In genomic region chr4:10053635-10054453, GRCh38 we compare ENCODE assay signal across 17 cellular contexts.
"Had no signal": no experiment of that assay in that cellular context is flagged by ENCODE, and none has a peak within 500 bp of the region (broad histone marks: within the 10 kb centered on the region; RNA-seq: fewer than 3 reads in every experiment).

No MANE protein-coding gene starts in this region.

- H3K9me3 Mint-ChIP-seq: activated naive CD8-positive, alpha-beta T cell treated with anti-CD3 and anti-CD28 coated beads for 36 hours; activated T-helper 17 cell treated with anti-CD3 and anti-CD28 coated beads, Interleukin-2, amount 50 U/mL, for 72 hours; dendritic cell treated with granulocyte-macrophage colony-stimulating factor and Interleukin-4, amounts not matched to agents 40 ng/mL and 50 ng/mL, for 4 days; natural killer cell had no signal

- H3K27ac Mint-ChIP-seq: activated CD4-positive, alpha-beta T cell treated with anti-CD3 and anti-CD28 coated beads for 36 hours; activated naive CD8-positive, alpha-beta T cell treated with anti-CD3 and anti-CD28 coated beads for 36 hours; activated T-helper 17 cell treated with anti-CD3 and anti-CD28 coated beads, Interleukin-2, amount 50 U/mL, for 72 hours; dendritic cell treated with granulocyte-macrophage colony-stimulating factor and Interleukin-4, amounts not matched to agents 40 ng/mL and 50 ng/mL, for 4 days; natural killer cell had no signal

- H3K4me3 ChIP-seq: gastroesophageal sphincter, lung, skin epidermis had no signal

- H3K27ac ChIP-seq: gastroesophageal sphincter, neutrophil had no signal

- ATAC-seq: activated CD4-positive, alpha-beta T cell treated with anti-CD3 and anti-CD28 coated beads for 36 hours; activated T-helper 17 cell treated with anti-CD3 and anti-CD28 coated beads, Interleukin-2, amount 50 U/mL, for 72 hours; gastroesophageal sphincter; natural killer cell; stimulated activated naive CD8-positive, alpha-beta T cell treated with anti-CD3 and anti-CD28 coated beads, Interleukin-15, Interleukin-2, amounts not matched to agents 100 U/mL and 50 U/mL, for 24 hours had no signal

- H3K4me1 Mint-ChIP-seq: activated CD4-positive, alpha-beta T cell treated with anti-CD3 and anti-CD28 coated beads for 36 hours; activated naive CD8-positive, alpha-beta T cell treated with anti-CD3 and anti-CD28 coated beads for 36 hours had no signal

- DNase-seq: activated CD4-positive, alpha-beta T cell treated with anti-CD3 and anti-CD28 coated beads for 36 hours; activated CD4-positive, alpha-beta T cell treated with anti-CD3 and anti-CD28 coated beads, Interleukin-2, amount 50 U/mL, for 48 hours; activated naive CD4-positive, alpha-beta T cell; activated naive CD8-positive, alpha-beta T cell treated with anti-CD3 and anti-CD28 coated beads for 36 hours; amniotic stem cell; effector memory CD4-positive, alpha-beta T cell; immature natural killer cell; natural killer cell; posterior cingulate gyrus; stimulated activated naive CD8-positive, alpha-beta T cell treated with anti-CD3 and anti-CD28 coated beads, Interleukin-15, Interleukin-2, amounts not matched to agents 100 U/mL and 50 U/mL, for 24 hours; substantia nigra had no signal

- H3K4me3 Mint-ChIP-seq: activated CD4-positive, alpha-beta T cell treated with anti-CD3 and anti-CD28 coated beads for 36 hours; activated naive CD8-positive, alpha-beta T cell treated with anti-CD3 and anti-CD28 coated beads for 36 hours; activated T-helper 17 cell treated with anti-CD3 and anti-CD28 coated beads, Interleukin-2, amount 50 U/mL, for 72 hours; dendritic cell treated with granulocyte-macrophage colony-stimulating factor and Interleukin-4, amounts not matched to agents 40 ng/mL and 50 ng/mL, for 4 days; immature natural killer cell; natural killer cell had no signal

- H3K27me3 Mint-ChIP-seq: activated CD4-positive, alpha-beta T cell treated with anti-CD3 and anti-CD28 coated beads for 36 hours; activated naive CD8-positive, alpha-beta T cell treated with anti-CD3 and anti-CD28 coated beads for 36 hours; activated T-helper 17 cell treated with anti-CD3 and anti-CD28 coated beads, Interleukin-2, amount 50 U/mL, for 72 hours had no signal

- H3K27me3 ChIP-seq: gastroesophageal sphincter had no signal

- H3K9me3 ChIP-seq: gastroesophageal sphincter, neutrophil had no signal
